1 cellular context compared by ENCODE assay signal in the genomic region with DNA sequence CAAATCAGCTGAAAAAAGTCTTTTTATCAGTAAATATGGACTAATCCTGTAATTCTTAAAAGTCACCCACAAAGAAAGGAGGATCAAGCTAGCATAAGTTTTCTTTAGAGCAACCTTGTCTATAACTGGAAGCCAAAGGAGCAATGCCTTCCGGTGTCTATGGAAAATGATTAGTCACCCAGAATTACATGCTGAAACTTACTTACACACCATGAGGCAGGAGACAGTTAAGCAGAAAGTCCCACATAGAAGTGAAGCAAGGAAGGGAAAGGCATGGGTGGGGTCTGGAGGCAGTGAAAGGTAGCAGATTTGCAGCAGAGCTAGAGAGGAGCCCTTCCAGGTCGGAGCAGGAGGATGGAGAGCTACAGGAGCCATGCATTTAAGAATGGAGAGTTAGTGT.
TF ChIP-seq lines count a peak whose summit lies in the region.

No MANE protein-coding gene starts in this region.

TF ChIP-seq in GM23338, 12 proteins besides CTCF, POLR2A, EP300 and RAD21 (continued from another document):
- TF ChIP-seq ZNF462 (CRISPR knock-in tag; IDR thresholded peaks at IDR 0.05) (no peak), EZH2phosphoT487 (IDR thresholded peaks at IDR 0.05; ENCODE audit: unreplicated experiment) (no peak), POLR2AphosphoS5 (IDR thresholded peaks at IDR 0.05; ENCODE audit: low read depth) (no peak), JUNB (IDR thresholded peaks at IDR 0.05; ENCODE audit: unreplicated experiment) (no peak), STAT1 (IDR thresholded peaks at IDR 0.05; ENCODE audit: unreplicated experiment) (no peak), NANOG (IDR thresholded peaks at IDR 0.05; ENCODE audit: borderline replicate concordance) (no peak), EZH2 (IDR thresholded peaks at IDR 0.05; ENCODE audit: low read depth, unreplicated experiment) (no peak), CREB1 (CRISPR knock-in tag; IDR thresholded peaks at IDR 0.05; ENCODE audit: low read depth) (no peak), ZNF331 (CRISPR knock-in tag; IDR thresholded peaks at IDR 0.05; ENCODE audit: low read depth) (no peak), ZNF114 (CRISPR knock-in tag; IDR thresholded peaks at IDR 0.05) (no peak)
